In genomic region chr1:73576084-73576483, GRCh38 we compare ENCODE assay signal across 24 cellular contexts.
"Had no signal": no experiment of that assay in that cellular context is flagged by ENCODE, and none has a peak within 500 bp of the region (broad histone marks: within the 10 kb centered on the region; RNA-seq: fewer than 3 reads in every experiment).

No MANE protein-coding gene starts in this region.

- DNase-seq: activated CD4-positive, alpha-beta memory T cell treated with anti-CD3 and anti-CD28 coated beads, Interleukin-2, amount 10 ng/mL, durations not matched to agents 7 days and 5 days; activated CD4-positive, alpha-beta T cell treated with anti-CD3 and anti-CD28 coated beads, Interleukin-2, amount 10 ng/mL, durations not matched to agents 24 days and 14 days; activated effector memory CD4-positive, alpha-beta T cell treated with Interleukin-2 at 50 U/mL for 16 hours; activated naive CD4-positive, alpha-beta T cell treated with anti-CD3 and anti-CD28 coated beads, Interleukin-2, amount 10 ng/mL, durations not matched to agents 7 days and 5 days; activated T-cell treated with anti-CD3 and anti-CD28 coated beads, Interleukin-2, amount 50 U/mL, for 72 hours; amygdala; cortex of kidney; endodermal cell; heart right ventricle; left colon; ovary; spleen; stimulated activated CD4-positive, alpha-beta T cell treated with anti-CD3 and anti-CD28 coated beads, Interleukin-4, amount 100 ng/mL, for 1 hour; stimulated activated naive CD4-positive, alpha-beta T cell treated with Interleukin-2 at 50 U/mL for 16 hours; upper lobe of right lung had no signal

- H3K4me3 Mint-ChIP-seq: activated CD4-positive, alpha-beta memory T cell treated with anti-CD3 and anti-CD28 coated beads, Interleukin-2, amount 10 ng/mL, durations not matched to agents 7 days and 5 days; activated CD4-positive, alpha-beta T cell treated with anti-CD3 and anti-CD28 coated beads, Interleukin-2, amount 10 ng/mL, durations not matched to agents 24 days and 14 days; activated naive CD4-positive, alpha-beta T cell treated with anti-CD3 and anti-CD28 coated beads, Interleukin-2, amount 10 ng/mL, durations not matched to agents 7 days and 5 days; activated T-cell treated with anti-CD3 and anti-CD28 coated beads, Interleukin-2, amount 50 U/mL, for 72 hours; endodermal cell; memory B cell had no signal

- H3K4me3 ChIP-seq: cardiac muscle cell, heart right ventricle, ovary, prostate gland, right atrium auricular region, spleen, thoracic aorta, upper lobe of right lung had no signal

- ATAC-seq: activated CD4-positive, CD25-positive, alpha-beta regulatory T cell treated with anti-CD3 and anti-CD28 coated beads, Interleukin-2, amount 50 U/mL, for 24 hours; activated T-cell treated with anti-CD3 and anti-CD28 coated beads, Interleukin-2, amount 50 U/mL, for 72 hours; heart right ventricle; left colon; upper lobe of right lung had no signal

- H3K27ac ChIP-seq: cardiac muscle cell, epithelial cell of prostate, heart right ventricle, neutrophil, ovary, prostate gland, right atrium auricular region, spleen, thoracic aorta, upper lobe of right lung, VCaP had no signal

- H3K36me3 Mint-ChIP-seq: activated naive CD4-positive, alpha-beta T cell treated with anti-CD3 and anti-CD28 coated beads, Interleukin-2, amount 10 ng/mL, durations not matched to agents 7 days and 5 days; memory B cell had no signal

- H3K27ac Mint-ChIP-seq: activated CD4-positive, alpha-beta memory T cell treated with anti-CD3 and anti-CD28 coated beads, Interleukin-2, amount 10 ng/mL, durations not matched to agents 7 days and 5 days; activated CD4-positive, alpha-beta T cell treated with anti-CD3 and anti-CD28 coated beads, Interleukin-2, amount 10 ng/mL, durations not matched to agents 24 days and 14 days; activated naive CD4-positive, alpha-beta T cell treated with anti-CD3 and anti-CD28 coated beads, Interleukin-2, amount 10 ng/mL, durations not matched to agents 7 days and 5 days; activated T-cell treated with anti-CD3 and anti-CD28 coated beads, Interleukin-2, amount 50 U/mL, for 72 hours; endodermal cell; memory B cell had no signal

- H3K4me1 Mint-ChIP-seq: activated CD4-positive, alpha-beta memory T cell treated with anti-CD3 and anti-CD28 coated beads, Interleukin-2, amount 10 ng/mL, durations not matched to agents 7 days and 5 days; activated CD4-positive, alpha-beta T cell treated with anti-CD3 and anti-CD28 coated beads, Interleukin-2, amount 10 ng/mL, durations not matched to agents 24 days and 14 days; activated naive CD4-positive, alpha-beta T cell treated with anti-CD3 and anti-CD28 coated beads, Interleukin-2, amount 10 ng/mL, durations not matched to agents 7 days and 5 days; endodermal cell; memory B cell had no signal

- H3K27me3 ChIP-seq: cardiac muscle cell, heart right ventricle, neutrophil, ovary, right atrium auricular region, spleen, upper lobe of right lung had no signal

- H3K9me3 ChIP-seq: neutrophil, ovary, prostate gland, right atrium auricular region, thoracic aorta, upper lobe of right lung had no signal

- H3K27me3 Mint-ChIP-seq: activated CD4-positive, alpha-beta memory T cell treated with anti-CD3 and anti-CD28 coated beads, Interleukin-2, amount 10 ng/mL, durations not matched to agents 7 days and 5 days; activated CD4-positive, alpha-beta T cell treated with anti-CD3 and anti-CD28 coated beads, Interleukin-2, amount 10 ng/mL, durations not matched to agents 24 days and 14 days; activated naive CD4-positive, alpha-beta T cell treated with anti-CD3 and anti-CD28 coated beads, Interleukin-2, amount 10 ng/mL, durations not matched to agents 7 days and 5 days; memory B cell had no signal

- H3K4me1 ChIP-seq: heart right ventricle, prostate gland, right atrium auricular region, spleen, upper lobe of right lung had no signal

- H3K36me3 ChIP-seq: cardiac muscle cell, heart right ventricle, neutrophil, ovary, prostate gland, right atrium auricular region, spleen, thoracic aorta, upper lobe of right lung had no signal
